Comparison of ENCODE assay signal across 21 cellular contexts in the genomic region with DNA sequence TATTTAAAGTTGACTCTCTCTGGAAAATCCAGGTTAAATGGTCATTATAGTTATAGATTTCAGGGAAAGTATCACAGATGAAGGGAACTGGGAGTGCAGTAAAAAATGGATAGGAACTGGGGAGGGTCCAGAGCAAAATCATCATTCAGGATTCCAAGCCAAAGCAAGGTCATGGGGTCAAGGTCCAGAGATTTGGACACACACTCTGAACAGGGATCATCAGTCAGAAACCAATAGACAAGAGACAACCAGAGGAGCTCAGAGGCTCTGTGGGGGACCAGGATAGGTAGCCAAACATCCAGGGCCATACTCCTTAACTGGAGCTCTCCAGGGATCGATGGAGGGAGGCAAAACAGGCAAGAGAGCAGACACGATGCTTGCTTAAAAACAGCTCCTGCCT.
"Had no signal": no experiment of that assay in that cellular context is flagged by ENCODE, and none has a peak within 500 bp of the region (broad histone marks: within the 10 kb centered on the region; RNA-seq: fewer than 3 reads in every experiment).

No MANE protein-coding gene starts in this region.

- ATAC-seq: left colon; naive thymus-derived CD4-positive, alpha-beta T cell; right cardiac atrium; upper lobe of right lung had no signal

- H3K27me3 ChIP-seq: colonic mucosa, esophagus squamous epithelium, hepatocyte, ovary, tibial artery, upper lobe of right lung, vagina had no signal

- H3K27ac ChIP-seq: colonic mucosa, esophagus squamous epithelium, hepatocyte, ovary, tibial artery, upper lobe of right lung, vagina had no signal

- H3K4me1 ChIP-seq: esophagus squamous epithelium, tibial artery, vagina had no signal

- H3K4me3 Mint-ChIP-seq: naive thymus-derived CD4-positive, alpha-beta T cell; neural crest cell had no signal

- H3K27me3 Mint-ChIP-seq: naive thymus-derived CD4-positive, alpha-beta T cell; progenitor cell of endocrine pancreas had no signal

- H3K9me3 Mint-ChIP-seq: neural crest cell had no signal

- H3K36me3 ChIP-seq: colonic mucosa, esophagus squamous epithelium, ovary, tibial artery, upper lobe of right lung, vagina had no signal

- H3K27ac Mint-ChIP-seq: progenitor cell of endocrine pancreas had no signal

- H3K9me3 ChIP-seq: colonic mucosa, esophagus squamous epithelium, ovary, tibial artery, upper lobe of right lung, vagina had no signal

- DNase-seq: colonic mucosa; dermis blood vessel endothelial cell; esophagus squamous epithelium; foreskin fibroblast; head of caudate nucleus; kidney; left colon; mammary epithelial cell; naive thymus-derived CD4-positive, alpha-beta T cell; nucleus accumbens; ovary; right cardiac atrium; stimulated activated CD4-positive, alpha-beta T cell treated with anti-CD3 and anti-CD28 coated beads, Interleukin-2, amount 100 ng/mL, for 48 hours; stimulated activated naive CD8-positive, alpha-beta T cell treated with anti-CD3 and anti-CD28 coated beads, Interleukin-15, Interleukin-2, amounts not matched to agents 100 U/mL and 50 U/mL, for 24 hours; tibial artery; upper lobe of right lung had no signal

- H3K4me3 ChIP-seq: colonic mucosa, esophagus squamous epithelium, hepatocyte, ovary, smooth muscle cell, tibial artery, upper lobe of right lung, vagina had no signal
